Comparison of ENCODE assay signal across 10 cellular contexts in genomic region chr1:151188667-151189066, GRCh38. TPM values are rescaled to one million over a fixed set of nuclear protein-coding genes. Genes with fewer than 3 reads are reported as not detected.
DNase-seq lines count a peak whose midpoint lies in the region; ATAC-seq and TF ChIP-seq lines count a peak whose summit lies in the region.
"Not testable (repeated sequence)": the region's sequence is repeated elsewhere in the genome, so short reads cannot be mapped to it uniquely, and the experiment has no call there.
"Had no signal": no experiment of that assay in that cellular context is flagged by ENCODE, and none has a peak within 500 bp of the region (broad histone marks: within the 10 kb centered on the region; RNA-seq: fewer than 3 reads in every experiment).

No MANE protein-coding gene starts in this region.

- peak overlapping the region; percentile 89; the same call in 1 of the 2 replicates for H3K9ac ChIP-seq in HUES64 (ENCODE audit: low read depth, low read length)
- not testable (repeated sequence) for H3K9ac ChIP-seq in endocrine pancreas (ENCODE audit: control insufficient read depth, insufficient read depth, low read length)

- intact Hi-C loops in stomach (cut with DNase I; ENCODE audit: low total_unique reads), result not testable (repeated sequence)

- not testable (repeated sequence) for H3K27me3 Mint-ChIP-seq in T-cell; activated naive CD8-positive, alpha-beta T cell; immature natural killer cell (ENCODE audit: low read depth in 3 of 3)
- H3K27me3 Mint-ChIP-seq in neural crest cell (ENCODE audit: low read depth), result peaks cover 16% of the 10 kb centered on the region

- not testable (repeated sequence) for TF ChIP-seq CTCF in C4-2B (conservative IDR thresholded peaks at IDR 0.05); neural crest cell (conservative IDR thresholded peaks at IDR 0.05); stomach (IDR thresholded peaks at IDR 0.05)

- TF ChIP-seq POLR2A in stomach (IDR thresholded peaks at IDR 0.05), result not testable (repeated sequence)

- not testable (repeated sequence) for DNase-seq in T-cell; immature natural killer cell; neural crest cell (ENCODE audit: low read depth, low spot score); stomach

- H3K27ac Mint-ChIP-seq in T-cell, result peak overlapping the region in 1 of 2 donors; percentile 19
- H3K27ac Mint-ChIP-seq in activated naive CD8-positive, alpha-beta T cell, result peak overlapping the region; percentile 46
- H3K27ac Mint-ChIP-seq in immature natural killer cell, result peak overlapping the region; percentile 68 to 98 (median 96)
- not testable (repeated sequence) for H3K27ac Mint-ChIP-seq in neural crest cell (ENCODE audit: unreplicated experiment)

- H3K4me3 ChIP-seq in HUES64 (ENCODE audit: low read length), result peak overlapping the region; percentile 95
- peak overlapping the region; percentile 75 for H3K4me3 ChIP-seq in endocrine pancreas (ENCODE audit: control insufficient read depth, insufficient read depth, low read length)
- H3K4me3 ChIP-seq in stomach, result peak overlapping the region; percentile 80 to 96 (median 85)

- peak overlapping the region; percentile 20; the same call in 1 of the 2 replicates for H3K27ac ChIP-seq in C4-2B
- not testable (repeated sequence) for H3K27ac ChIP-seq in HUES64 (ENCODE audit: low read depth, low read length)
- peak overlapping the region in 4 of 5 donors; percentile 85 to 93 (median 90) for H3K27ac ChIP-seq in stomach

- H3K36me3 ChIP-seq in HUES64 (ENCODE audit: insufficient read depth, low read length) (peaks cover 30% of the 10 kb centered on the region), stomach (peaks cover 19 to 25% (median 23%) of the 10 kb centered on the region in 4 donors)
- H3K36me3 ChIP-seq in endocrine pancreas (ENCODE audit: control insufficient read depth, insufficient read depth, low read length), result not testable (repeated sequence)

- ATAC-seq in T-cell (replicated peaks in 1 of 4), result not testable (repeated sequence)

- CTCF ChIA-PET in T-cell (lab: Charles Lee), result not testable (repeated sequence)

- H3K4me1 Mint-ChIP-seq in T-cell (peaks cover 34 to 40% (median 37%) of the 10 kb centered on the region in 3 donors), immature natural killer cell (peaks cover 35 to 44% of the 10 kb centered on the region in 2 donors), neural crest cell (peaks cover 26% of the 10 kb centered on the region)
- H3K4me1 Mint-ChIP-seq in activated naive CD8-positive, alpha-beta T cell (ENCODE audit: low read depth), result peaks cover 31% of the 10 kb centered on the region

- 90% methylated on average over 8 of the region's 8 CpGs for WGBS in HUES64
- 34 to 61% (median 55%) methylated on average over 8 of the region's 8 CpGs for whole genome bisulfite sequencing in stomach, 5 donors

- TF ChIP-seq EP300 in stomach (IDR thresholded peaks at IDR 0.05), result not testable (repeated sequence)

- peaks cover 20% of the 10 kb centered on the region for H3K36me3 Mint-ChIP-seq in T-cell
- not testable (repeated sequence) for H3K36me3 Mint-ChIP-seq in activated naive CD8-positive, alpha-beta T cell; neural crest cell (ENCODE audit: low read depth)
- peaks cover 10 to 18% (median 15%) of the 10 kb centered on the region in 3 donors for H3K36me3 Mint-ChIP-seq in immature natural killer cell

- not testable (repeated sequence) for H3K27me3 ChIP-seq in HUES64 (ENCODE audit: insufficient read depth, low read length); endocrine pancreas (ENCODE audit: control insufficient read depth, insufficient read depth, low read length); stomach

- POLR2A ChIA-PET in T-cell (lab: Charles Lee), result interaction anchor here in 1 of 2 donors (0.6 kb wide), 1 partner anchor 156 kb away, joined by 4 read pairs; no protein-coding TSS in a partner anchor

- not testable (repeated sequence) for H3K4me1 ChIP-seq in HUES64 (ENCODE audit: insufficient read depth, low read length); endocrine pancreas (ENCODE audit: control insufficient read depth, insufficient read depth, low read length)
- peaks cover 15 to 37% (median 30%) of the 10 kb centered on the region in 4 donors for H3K4me1 ChIP-seq in stomach

- H3K4me3 Mint-ChIP-seq in T-cell (peak overlapping the region; percentile 98 to 100 (median 99)), immature natural killer cell (peak overlapping the region; percentile 95 to 99 (median 98)), neural crest cell (peak overlapping the region; percentile 100)
- H3K4me3 Mint-ChIP-seq in activated naive CD8-positive, alpha-beta T cell, result peak overlapping the region; percentile 98

- not testable (repeated sequence) for H3K9me3 ChIP-seq in HUES64 (ENCODE audit: insufficient read depth, low read depth, low read length); endocrine pancreas (ENCODE audit: control insufficient read depth, low read length); stomach

- H3K9me3 Mint-ChIP-seq in T-cell; activated naive CD8-positive, alpha-beta T cell (ENCODE audit: low read depth); immature natural killer cell; neural crest cell: not testable (repeated sequence)

RNA-seq across cellular contexts. Expression of gene VPS72, which starts 1.3 kb away (rescaled TPM):
- 62.0 TPM for polyA plus RNA-seq in HUES64 (2013, experiment 1 of 2)
- 78.7 TPM for polyA plus RNA-seq in HUES64 (2013, experiment 2 of 2)
- total RNA-seq in T-cell (10 to 100 TPM; 50.2 to 84.5 (median 58.9) TPM), neural crest cell (134 and 135 TPM in 2 replicates), stomach (10 to 100 TPM; 19.1 to 61.6 (median 32.1) TPM)
- polyA plus RNA-seq in immature natural killer cell (100 to 1,000 TPM in 1 of 3 donors, 10 to 100 TPM in 2; 68.7 to 102 (median 75.5) TPM), stomach (10 to 100 TPM; 27.8 to 32.6 (median 30.2) TPM)

RNA-seq across cellular contexts. Expression of gene PIP5K1A, which starts 9.7 kb away (rescaled TPM):
- 44.9 TPM for polyA plus RNA-seq in HUES64 (2013, experiment 1 of 2)
- polyA plus RNA-seq in HUES64 (2013, experiment 2 of 2), result 50.8 TPM
- total RNA-seq in T-cell (10 to 100 TPM; 39.2 to 52.7 (median 48.0) TPM), neural crest cell (88.7 and 96.2 TPM in 2 replicates), stomach (100 to 1,000 TPM in 2 of 5 donors, 10 to 100 TPM in 3; 36.8 to 156 (median 94.6) TPM)
- polyA plus RNA-seq in immature natural killer cell (10 to 100 TPM; 13.6 to 20.1 (median 15.8) TPM), stomach (10 to 100 TPM in 2 of 3 donors, 1 to 10 TPM in 1; 8.4 to 13.4 (median 11.4) TPM)

RNA-seq across cellular contexts. Expression of gene TMOD4, which starts 12.9 kb away (rescaled TPM):
- not detected for polyA plus RNA-seq in HUES64 (2013, experiment 1 of 2)
- polyA plus RNA-seq in HUES64 (2013, experiment 2 of 2), result not detected
- total RNA-seq in T-cell (1 to 10 TPM; 1.9 to 6.2 (median 5.3) TPM), neural crest cell (1.6 and 2.7 TPM in 2 replicates), stomach (not detected)
- polyA plus RNA-seq in immature natural killer cell (1 to 10 TPM in 1 of 3 donors, not detected in 2; 1.3 TPM), stomach (1 to 10 TPM in 1 of 3 donors, not detected in 2; 1.2 TPM)
- total RNA-seq: glomerular endothelial cell, Right ventricle myocardium superior had no signal

RNA-seq across cellular contexts. Expression of gene SCNM1, which starts 22.7 kb away (rescaled TPM):
- 41.9 TPM for polyA plus RNA-seq in HUES64 (2013, experiment 1 of 2)
- polyA plus RNA-seq in HUES64 (2013, experiment 2 of 2), result 43.9 TPM
- total RNA-seq in T-cell (10 to 100 TPM; 35.4 to 60.4 (median 52.4) TPM), neural crest cell (48.7 and 57.1 TPM in 2 replicates), stomach (10 to 100 TPM in 3 of 5 donors, 1 to 10 TPM in 2; 4.5 to 57.8 (median 12.0) TPM)
- polyA plus RNA-seq in immature natural killer cell (100 to 1,000 TPM in 1 of 3 donors, 10 to 100 TPM in 2; 79.4 to 122 (median 96.4) TPM), stomach (10 to 100 TPM; 35.2 to 66.3 (median 64.5) TPM)

RNA-seq across cellular contexts. Expression of gene LYSMD1, which starts 23.0 kb away (rescaled TPM):
- 5.7 TPM for polyA plus RNA-seq in HUES64 (2013, experiment 1 of 2)
- 4.7 TPM for polyA plus RNA-seq in HUES64 (2013, experiment 2 of 2)
- total RNA-seq in T-cell (1 to 10 TPM in 3 of 5 donors, under 1 TPM in 2; 0.68 to 3.2 (median 2.3) TPM), neural crest cell (11.2 and 11.9 TPM in 2 replicates), stomach (10 to 100 TPM in 1 of 5 donors, 1 to 10 TPM in 4; 1.7 to 10.3 (median 4.5) TPM)
- polyA plus RNA-seq in immature natural killer cell (under 1 TPM in 1 of 3 donors, not detected in 2; 0.29 TPM), stomach (1 to 10 TPM; 4.0 to 5.3 (median 4.7) TPM)
